In genomic region chr22:28710112-28710888, GRCh38 we compare ENCODE assay signal across 10 cellular contexts. TPM values are rescaled to one million over a fixed set of nuclear protein-coding genes. Genes with fewer than 3 reads are reported as not detected.
A peak's percentile ranks its signal among the peaks of the same experiment; 100 is the strongest.
DNase-seq lines count a peak whose midpoint lies in the region; ATAC-seq and TF ChIP-seq lines count a peak whose summit lies in the region.
"Had no signal": no experiment of that assay in that cellular context is flagged by ENCODE, and none has a peak within 500 bp of the region (broad histone marks: within the 10 kb centered on the region; RNA-seq: fewer than 3 reads in every experiment).

No MANE protein-coding gene starts in this region.

- ATAC-seq in heart right ventricle (peak in 7 of 8 donors; percentile 43 to 87 (median 75)), GM18502 (IDR thresholded peaks at IDR 0.05; ENCODE audit: poor library complexity, unreplicated experiment) (no peak)

- peak overlapping the region; percentile 78 for H3K9ac ChIP-seq in adipocyte (ENCODE audit: low read length)

- TF ChIP-seq POLR2A in Peyer's patch (IDR thresholded peaks at IDR 0.05) = no peak

- DNase-seq in HFF-Myc (ENCODE audit: extremely low read depth, low read depth) (peak; percentile 69), adipocyte (ENCODE audit: low read depth) (peak; percentile 91), heart right ventricle (no peak), smooth muscle cell of the brain vasculature (ENCODE audit: low read depth, low spot score) (peak; percentile 45), Peyer's patch (no peak), caudate nucleus (lab: John Stamatoyannopoulos, UW) (no peak)
- DNase-seq in activated CD4-positive, alpha-beta T cell treated with anti-CD3 and anti-CD28 coated beads, Interleukin-2, amount 50 U/mL, for 4 hours = no peak
- DNase-seq: activated naive CD4-positive, alpha-beta T cell treated with anti-CD3 and anti-CD28 coated beads for 36 hours; substantia nigra had no signal

- H3K27ac ChIP-seq in heart right ventricle (peak overlapping the region in 9 of 10 donors; percentile 14 to 82 (median 65)), Peyer's patch (peak overlapping the region in 1 of 4 donors; percentile 63), caudate nucleus (ENCODE audit: low read depth, low read length) (no peak overlapping the region)

- TF ChIP-seq CTCF in HFF-Myc (IDR thresholded peaks at IDR 0.05; ENCODE audit: low read depth, low read length, missing control alignments) = no peak
- no peak for TF ChIP-seq CTCF in heart right ventricle (IDR thresholded peaks at IDR 0.05)
- TF ChIP-seq CTCF in Peyer's patch (IDR thresholded peaks at IDR 0.05) = no peak

- H3K9me3 ChIP-seq in adipocyte (ENCODE audit: control insufficient read depth, low read length) (no peaks in the 10 kb centered on the region), heart right ventricle (no peaks in the 10 kb centered on the region), Peyer's patch (no peaks in the 10 kb centered on the region)

- H3K27me3 ChIP-seq in adipocyte (replicated peaks; ENCODE audit: control insufficient read depth, insufficient read depth, low read length) (no peaks in the 10 kb centered on the region), heart right ventricle (no peaks in the 10 kb centered on the region), Peyer's patch (no peaks in the 10 kb centered on the region)

- peaks cover 34% of the 10 kb centered on the region for H3K4me1 ChIP-seq in adipocyte (ENCODE audit: control insufficient read depth, insufficient read depth, low read length)
- H3K4me1 ChIP-seq in heart right ventricle = peaks cover 4 to 25% (median 20%) of the 10 kb centered on the region in 9 donors
- peaks cover 0 to 6% (median 0%) of the 10 kb centered on the region in 4 donors for H3K4me1 ChIP-seq in Peyer's patch

- WGBS in heart right ventricle, 2 donors = 47 to 56% methylated on average over 3 of the region's 3 CpGs

- intact Hi-C loops in heart right ventricle (cut with DNase I) = no loop called here

- H3K4me3 ChIP-seq in HFF-Myc (replicated peaks; ENCODE audit: low read depth, low read length) = no peak overlapping the region
- peak overlapping the region; percentile 74 for H3K4me3 ChIP-seq in adipocyte (ENCODE audit: low read length)
- peak overlapping the region in 1 of 10 donors; percentile 5 for H3K4me3 ChIP-seq in heart right ventricle
- H3K4me3 ChIP-seq in Peyer's patch = no peak overlapping the region

- no peaks in the 10 kb centered on the region for H3K36me3 ChIP-seq in adipocyte (ENCODE audit: control insufficient read depth, insufficient read depth, low read length, severe bottlenecking)
- peaks cover 0 to 10% (median 0%) of the 10 kb centered on the region in 9 donors for H3K36me3 ChIP-seq in heart right ventricle
- no peaks in the 10 kb centered on the region for H3K36me3 ChIP-seq in Peyer's patch

RNA-seq across cellular contexts. Expression of gene TTC28, which starts 30.7 kb away (rescaled TPM):
- total RNA-seq in heart right ventricle = 10 to 100 TPM in 9 of 10 donors, 1 to 10 TPM in 1; 9.9 to 27.7 (median 20.9) TPM
- polyA plus RNA-seq in heart right ventricle = 1 to 10 TPM; 2.1 to 6.4 TPM
- total RNA-seq in Peyer's patch = 10 to 100 TPM in 3 of 4 donors, 1 to 10 TPM in 1; 9.1 to 46.4 (median 35.2) TPM

RNA-seq across cellular contexts. Expression of gene CHEK2, which starts 31.3 kb away (rescaled TPM):
- total RNA-seq in heart right ventricle = 1 to 10 TPM in 7 of 10 donors, under 1 TPM in 3; 0.74 to 8.0 (median 1.6) TPM
- polyA plus RNA-seq in heart right ventricle = 1 to 10 TPM; 2.8 to 6.1 TPM
- 10 to 100 TPM in 3 of 4 donors, 1 to 10 TPM in 1; 8.7 to 24.2 (median 14.2) TPM for total RNA-seq in Peyer's patch

RNA-seq across cellular contexts. Expression of gene HSCB, which starts 31.5 kb away (rescaled TPM):
- total RNA-seq in heart right ventricle (10 to 100 TPM in 3 of 10 donors, 1 to 10 TPM in 7; 7.1 to 13.8 (median 8.7) TPM), Peyer's patch (10 to 100 TPM in 3 of 4 donors, 1 to 10 TPM in 1; 6.2 to 49.5 (median 12.1) TPM)
- 10 to 100 TPM; 15.0 to 16.8 TPM for polyA plus RNA-seq in heart right ventricle

Comparison
In these comparisons a context has a peak if more than half of its experiments do, and no peak if none do; other contexts are left out.
1. DNase-seq: peak in HFF-Myc (single experiment), adipocyte (single experiment) and smooth muscle cell of the brain vasculature (single experiment); none in heart right ventricle (0 of 2), Peyer's patch (0 of 3), caudate nucleus (0 of 61) and activated CD4-positive, alpha-beta T cell treated with anti-CD3 and anti-CD28 coated beads, Interleukin-2, amount 50 U/mL, for 4 hours (0 of 2).